3 cellular contexts compared by ENCODE assay signal in the genomic region with DNA sequence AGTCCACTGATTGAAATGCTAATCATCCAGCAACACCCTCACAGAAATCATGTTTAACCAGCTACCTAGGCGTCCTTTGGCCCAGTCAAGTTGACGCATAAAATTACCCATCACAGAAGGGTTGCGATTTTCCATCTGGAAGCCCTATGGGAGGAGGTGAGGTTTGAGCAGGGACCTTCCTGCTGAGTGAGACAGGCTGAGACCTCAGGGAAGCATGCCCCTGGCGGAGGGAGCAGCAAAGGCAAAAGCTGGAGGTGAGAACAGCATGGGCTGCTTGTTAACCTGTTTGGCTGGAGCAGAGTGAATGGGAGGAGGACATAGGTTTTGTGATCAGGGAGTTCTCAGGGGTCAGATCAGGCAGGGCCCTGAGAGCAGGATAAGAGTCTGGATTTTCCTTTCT.
TF ChIP-seq lines count a peak whose summit lies in the region.

No MANE protein-coding gene starts in this region.

TF ChIP-seq in A549, 52 proteins besides CTCF, POLR2A, EP300 and RAD21:
- TF ChIP-seq, protein P1, sequence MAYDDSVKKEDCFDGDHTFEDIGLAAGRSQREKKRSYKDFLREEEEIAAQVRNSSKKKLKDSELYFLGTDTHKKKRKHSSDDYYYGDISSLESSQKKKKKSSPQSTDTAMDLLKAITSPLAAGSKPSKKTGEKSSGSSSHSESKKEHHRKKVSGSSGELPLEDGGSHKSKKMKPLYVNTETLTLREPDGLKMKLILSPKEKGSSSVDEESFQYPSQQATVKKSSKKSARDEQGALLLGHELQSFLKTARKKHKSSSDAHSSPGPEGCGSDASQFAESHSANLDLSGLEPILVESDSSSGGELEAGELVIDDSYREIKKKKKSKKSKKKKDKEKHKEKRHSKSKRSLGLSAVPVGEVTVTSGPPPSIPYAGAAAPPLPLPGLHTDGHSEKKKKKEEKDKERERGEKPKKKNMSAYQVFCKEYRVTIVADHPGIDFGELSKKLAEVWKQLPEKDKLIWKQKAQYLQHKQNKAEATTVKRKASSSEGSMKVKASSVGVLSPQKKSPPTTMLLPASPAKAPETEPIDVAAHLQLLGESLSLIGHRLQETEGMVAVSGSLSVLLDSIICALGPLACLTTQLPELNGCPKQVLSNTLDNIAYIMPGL (CRISPR knock-in tag; IDR thresholded peaks at IDR 0.05; ENCODE audit: borderline replicate concordance) = no peak
- TF ChIP-seq, protein P2, sequence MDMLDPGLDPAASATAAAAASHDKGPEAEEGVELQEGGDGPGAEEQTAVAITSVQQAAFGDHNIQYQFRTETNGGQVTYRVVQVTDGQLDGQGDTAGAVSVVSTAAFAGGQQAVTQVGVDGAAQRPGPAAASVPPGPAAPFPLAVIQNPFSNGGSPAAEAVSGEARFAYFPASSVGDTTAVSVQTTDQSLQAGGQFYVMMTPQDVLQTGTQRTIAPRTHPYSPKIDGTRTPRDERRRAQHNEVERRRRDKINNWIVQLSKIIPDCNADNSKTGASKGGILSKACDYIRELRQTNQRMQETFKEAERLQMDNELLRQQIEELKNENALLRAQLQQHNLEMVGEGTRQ (IDR thresholded peaks at IDR 0.05) = no peak
- no peak for TF ChIP-seq RFX5 (IDR thresholded peaks at IDR 0.05)
- TF ChIP-seq, protein P3, sequence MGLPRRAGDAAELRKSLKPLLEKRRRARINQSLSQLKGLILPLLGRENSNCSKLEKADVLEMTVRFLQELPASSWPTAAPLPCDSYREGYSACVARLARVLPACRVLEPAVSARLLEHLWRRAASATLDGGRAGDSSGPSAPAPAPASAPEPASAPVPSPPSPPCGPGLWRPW (IDR thresholded peaks at IDR 0.05) = no peak
- no peak for TF ChIP-seq MAFK (IDR thresholded peaks at IDR 0.05; ENCODE audit: partially characterized antibody)
- TF ChIP-seq, protein P4, sequence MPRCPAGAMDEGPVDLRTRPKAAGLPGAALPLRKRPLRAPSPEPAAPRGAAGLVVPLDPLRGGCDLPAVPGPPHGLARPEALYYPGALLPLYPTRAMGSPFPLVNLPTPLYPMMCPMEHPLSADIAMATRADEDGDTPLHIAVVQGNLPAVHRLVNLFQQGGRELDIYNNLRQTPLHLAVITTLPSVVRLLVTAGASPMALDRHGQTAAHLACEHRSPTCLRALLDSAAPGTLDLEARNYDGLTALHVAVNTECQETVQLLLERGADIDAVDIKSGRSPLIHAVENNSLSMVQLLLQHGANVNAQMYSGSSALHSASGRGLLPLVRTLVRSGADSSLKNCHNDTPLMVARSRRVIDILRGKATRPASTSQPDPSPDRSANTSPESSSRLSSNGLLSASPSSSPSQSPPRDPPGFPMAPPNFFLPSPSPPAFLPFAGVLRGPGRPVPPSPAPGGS (IDR thresholded peaks at IDR 0.05) = no peak
- no peak for TF ChIP-seq JUNB (IDR thresholded peaks at IDR 0.05)
- no peak for TF ChIP-seq HOXB5 (CRISPR knock-in tag; IDR thresholded peaks at IDR 0.05)
- no peak for TF ChIP-seq NPAS2 (CRISPR knock-in tag; IDR thresholded peaks at IDR 0.05; ENCODE audit: borderline replicate concordance)
- TF ChIP-seq ZFP36 (IDR thresholded peaks at IDR 0.05; ENCODE audit: borderline replicate concordance, partially characterized antibody) = no peak
- TF ChIP-seq CBX2 (IDR thresholded peaks at IDR 0.05; ENCODE audit: borderline replicate concordance, low read depth) = no peak
- TF ChIP-seq, protein P5, sequence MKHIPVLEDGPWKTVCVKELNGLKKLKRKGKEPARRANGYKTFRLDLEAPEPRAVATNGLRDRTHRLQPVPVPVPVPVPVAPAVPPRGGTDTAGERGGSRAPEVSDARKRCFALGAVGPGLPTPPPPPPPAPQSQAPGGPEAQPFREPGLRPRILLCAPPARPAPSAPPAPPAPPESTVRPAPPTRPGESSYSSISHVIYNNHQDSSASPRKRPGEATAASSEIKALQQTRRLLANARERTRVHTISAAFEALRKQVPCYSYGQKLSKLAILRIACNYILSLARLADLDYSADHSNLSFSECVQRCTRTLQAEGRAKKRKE (CRISPR knock-in tag; IDR thresholded peaks at IDR 0.05; ENCODE audit: low read depth) = no peak
TF ChIP-seq in A549: peak in this region for 0.

TF ChIP-seq in GM23338, 12 proteins besides CTCF, POLR2A, EP300 and RAD21 (continues in another document):
- TF ChIP-seq POLR2AphosphoS5 (IDR thresholded peaks at IDR 0.05; ENCODE audit: low read depth) (no peak), EZH2 (IDR thresholded peaks at IDR 0.05; ENCODE audit: low read depth, unreplicated experiment) (no peak), STAT1 (IDR thresholded peaks at IDR 0.05; ENCODE audit: unreplicated experiment) (no peak), NANOG (IDR thresholded peaks at IDR 0.05; ENCODE audit: borderline replicate concordance) (no peak), JUNB (IDR thresholded peaks at IDR 0.05; ENCODE audit: unreplicated experiment) (no peak), ZNF114 (CRISPR knock-in tag; IDR thresholded peaks at IDR 0.05) (no peak), EZH2phosphoT487 (IDR thresholded peaks at IDR 0.05; ENCODE audit: unreplicated experiment) (no peak), CREB1 (CRISPR knock-in tag; IDR thresholded peaks at IDR 0.05; ENCODE audit: low read depth) (no peak)
- TF ChIP-seq, protein P6, sequence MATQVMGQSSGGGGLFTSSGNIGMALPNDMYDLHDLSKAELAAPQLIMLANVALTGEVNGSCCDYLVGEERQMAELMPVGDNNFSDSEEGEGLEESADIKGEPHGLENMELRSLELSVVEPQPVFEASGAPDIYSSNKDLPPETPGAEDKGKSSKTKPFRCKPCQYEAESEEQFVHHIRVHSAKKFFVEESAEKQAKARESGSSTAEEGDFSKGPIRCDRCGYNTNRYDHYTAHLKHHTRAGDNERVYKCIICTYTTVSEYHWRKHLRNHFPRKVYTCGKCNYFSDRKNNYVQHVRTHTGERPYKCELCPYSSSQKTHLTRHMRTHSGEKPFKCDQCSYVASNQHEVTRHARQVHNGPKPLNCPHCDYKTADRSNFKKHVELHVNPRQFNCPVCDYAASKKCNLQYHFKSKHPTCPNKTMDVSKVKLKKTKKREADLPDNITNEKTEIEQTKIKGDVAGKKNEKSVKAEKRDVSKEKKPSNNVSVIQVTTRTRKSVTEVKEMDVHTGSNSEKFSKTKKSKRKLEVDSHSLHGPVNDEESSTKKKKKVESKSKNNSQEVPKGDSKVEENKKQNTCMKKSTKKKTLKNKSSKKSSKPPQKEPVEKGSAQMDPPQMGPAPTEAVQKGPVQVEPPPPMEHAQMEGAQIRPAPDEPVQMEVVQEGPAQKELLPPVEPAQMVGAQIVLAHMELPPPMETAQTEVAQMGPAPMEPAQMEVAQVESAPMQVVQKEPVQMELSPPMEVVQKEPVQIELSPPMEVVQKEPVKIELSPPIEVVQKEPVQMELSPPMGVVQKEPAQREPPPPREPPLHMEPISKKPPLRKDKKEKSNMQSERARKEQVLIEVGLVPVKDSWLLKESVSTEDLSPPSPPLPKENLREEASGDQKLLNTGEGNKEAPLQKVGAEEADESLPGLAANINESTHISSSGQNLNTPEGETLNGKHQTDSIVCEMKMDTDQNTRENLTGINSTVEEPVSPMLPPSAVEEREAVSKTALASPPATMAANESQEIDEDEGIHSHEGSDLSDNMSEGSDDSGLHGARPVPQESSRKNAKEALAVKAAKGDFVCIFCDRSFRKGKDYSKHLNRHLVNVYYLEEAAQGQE (IDR thresholded peaks at IDR 0.05; ENCODE audit: unreplicated experiment) = no peak
- TF ChIP-seq, protein P7, sequence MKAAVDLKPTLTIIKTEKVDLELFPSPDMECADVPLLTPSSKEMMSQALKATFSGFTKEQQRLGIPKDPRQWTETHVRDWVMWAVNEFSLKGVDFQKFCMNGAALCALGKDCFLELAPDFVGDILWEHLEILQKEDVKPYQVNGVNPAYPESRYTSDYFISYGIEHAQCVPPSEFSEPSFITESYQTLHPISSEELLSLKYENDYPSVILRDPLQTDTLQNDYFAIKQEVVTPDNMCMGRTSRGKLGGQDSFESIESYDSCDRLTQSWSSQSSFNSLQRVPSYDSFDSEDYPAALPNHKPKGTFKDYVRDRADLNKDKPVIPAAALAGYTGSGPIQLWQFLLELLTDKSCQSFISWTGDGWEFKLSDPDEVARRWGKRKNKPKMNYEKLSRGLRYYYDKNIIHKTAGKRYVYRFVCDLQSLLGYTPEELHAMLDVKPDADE (IDR thresholded peaks at IDR 0.05) = no peak

TF ChIP-seq in WTC11, 78 proteins besides CTCF, POLR2A, EP300 and RAD21 (continues in another document):
- TF ChIP-seq NFYB (CRISPR knock-in tag; conservative IDR thresholded peaks at IDR 0.05; ENCODE audit: low read depth) (no peak), NR2C2 (CRISPR knock-in tag; IDR thresholded peaks at IDR 0.05) (no peak), JUN (CRISPR knock-in tag; IDR thresholded peaks at IDR 0.05) (no peak), SP1 (CRISPR knock-in tag; conservative IDR thresholded peaks at IDR 0.05) (no peak)
- TF ChIP-seq, protein P8, sequence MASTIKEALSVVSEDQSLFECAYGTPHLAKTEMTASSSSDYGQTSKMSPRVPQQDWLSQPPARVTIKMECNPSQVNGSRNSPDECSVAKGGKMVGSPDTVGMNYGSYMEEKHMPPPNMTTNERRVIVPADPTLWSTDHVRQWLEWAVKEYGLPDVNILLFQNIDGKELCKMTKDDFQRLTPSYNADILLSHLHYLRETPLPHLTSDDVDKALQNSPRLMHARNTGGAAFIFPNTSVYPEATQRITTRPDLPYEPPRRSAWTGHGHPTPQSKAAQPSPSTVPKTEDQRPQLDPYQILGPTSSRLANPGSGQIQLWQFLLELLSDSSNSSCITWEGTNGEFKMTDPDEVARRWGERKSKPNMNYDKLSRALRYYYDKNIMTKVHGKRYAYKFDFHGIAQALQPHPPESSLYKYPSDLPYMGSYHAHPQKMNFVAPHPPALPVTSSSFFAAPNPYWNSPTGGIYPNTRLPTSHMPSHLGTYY (CRISPR knock-in tag; IDR thresholded peaks at IDR 0.05) = no peak
- TF ChIP-seq, protein P9, sequence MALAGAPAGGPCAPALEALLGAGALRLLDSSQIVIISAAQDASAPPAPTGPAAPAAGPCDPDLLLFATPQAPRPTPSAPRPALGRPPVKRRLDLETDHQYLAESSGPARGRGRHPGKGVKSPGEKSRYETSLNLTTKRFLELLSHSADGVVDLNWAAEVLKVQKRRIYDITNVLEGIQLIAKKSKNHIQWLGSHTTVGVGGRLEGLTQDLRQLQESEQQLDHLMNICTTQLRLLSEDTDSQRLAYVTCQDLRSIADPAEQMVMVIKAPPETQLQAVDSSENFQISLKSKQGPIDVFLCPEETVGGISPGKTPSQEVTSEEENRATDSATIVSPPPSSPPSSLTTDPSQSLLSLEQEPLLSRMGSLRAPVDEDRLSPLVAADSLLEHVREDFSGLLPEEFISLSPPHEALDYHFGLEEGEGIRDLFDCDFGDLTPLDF (CRISPR knock-in tag; IDR thresholded peaks at IDR 0.05) = no peak
- TF ChIP-seq, protein P10, sequence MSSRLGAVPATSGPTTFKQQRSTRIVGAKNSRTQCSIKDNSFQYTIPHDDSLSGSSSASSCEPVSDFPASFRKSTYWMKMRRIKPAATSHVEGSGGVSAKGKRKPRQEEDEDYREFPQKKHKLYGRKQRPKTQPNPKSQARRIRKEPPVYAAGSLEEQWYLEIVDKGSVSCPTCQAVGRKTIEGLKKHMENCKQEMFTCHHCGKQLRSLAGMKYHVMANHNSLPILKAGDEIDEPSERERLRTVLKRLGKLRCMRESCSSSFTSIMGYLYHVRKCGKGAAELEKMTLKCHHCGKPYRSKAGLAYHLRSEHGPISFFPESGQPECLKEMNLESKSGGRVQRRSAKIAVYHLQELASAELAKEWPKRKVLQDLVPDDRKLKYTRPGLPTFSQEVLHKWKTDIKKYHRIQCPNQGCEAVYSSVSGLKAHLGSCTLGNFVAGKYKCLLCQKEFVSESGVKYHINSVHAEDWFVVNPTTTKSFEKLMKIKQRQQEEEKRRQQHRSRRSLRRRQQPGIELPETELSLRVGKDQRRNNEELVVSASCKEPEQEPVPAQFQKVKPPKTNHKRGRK (CRISPR knock-in tag; IDR thresholded peaks at IDR 0.05; ENCODE audit: borderline replicate concordance) = no peak
- TF ChIP-seq, protein P11, sequence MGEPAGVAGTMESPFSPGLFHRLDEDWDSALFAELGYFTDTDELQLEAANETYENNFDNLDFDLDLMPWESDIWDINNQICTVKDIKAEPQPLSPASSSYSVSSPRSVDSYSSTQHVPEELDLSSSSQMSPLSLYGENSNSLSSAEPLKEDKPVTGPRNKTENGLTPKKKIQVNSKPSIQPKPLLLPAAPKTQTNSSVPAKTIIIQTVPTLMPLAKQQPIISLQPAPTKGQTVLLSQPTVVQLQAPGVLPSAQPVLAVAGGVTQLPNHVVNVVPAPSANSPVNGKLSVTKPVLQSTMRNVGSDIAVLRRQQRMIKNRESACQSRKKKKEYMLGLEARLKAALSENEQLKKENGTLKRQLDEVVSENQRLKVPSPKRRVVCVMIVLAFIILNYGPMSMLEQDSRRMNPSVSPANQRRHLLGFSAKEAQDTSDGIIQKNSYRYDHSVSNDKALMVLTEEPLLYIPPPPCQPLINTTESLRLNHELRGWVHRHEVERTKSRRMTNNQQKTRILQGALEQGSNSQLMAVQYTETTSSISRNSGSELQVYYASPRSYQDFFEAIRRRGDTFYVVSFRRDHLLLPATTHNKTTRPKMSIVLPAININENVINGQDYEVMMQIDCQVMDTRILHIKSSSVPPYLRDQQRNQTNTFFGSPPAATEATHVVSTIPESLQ (CRISPR knock-in tag; IDR thresholded peaks at IDR 0.05) = no peak
- TF ChIP-seq, protein P12, sequence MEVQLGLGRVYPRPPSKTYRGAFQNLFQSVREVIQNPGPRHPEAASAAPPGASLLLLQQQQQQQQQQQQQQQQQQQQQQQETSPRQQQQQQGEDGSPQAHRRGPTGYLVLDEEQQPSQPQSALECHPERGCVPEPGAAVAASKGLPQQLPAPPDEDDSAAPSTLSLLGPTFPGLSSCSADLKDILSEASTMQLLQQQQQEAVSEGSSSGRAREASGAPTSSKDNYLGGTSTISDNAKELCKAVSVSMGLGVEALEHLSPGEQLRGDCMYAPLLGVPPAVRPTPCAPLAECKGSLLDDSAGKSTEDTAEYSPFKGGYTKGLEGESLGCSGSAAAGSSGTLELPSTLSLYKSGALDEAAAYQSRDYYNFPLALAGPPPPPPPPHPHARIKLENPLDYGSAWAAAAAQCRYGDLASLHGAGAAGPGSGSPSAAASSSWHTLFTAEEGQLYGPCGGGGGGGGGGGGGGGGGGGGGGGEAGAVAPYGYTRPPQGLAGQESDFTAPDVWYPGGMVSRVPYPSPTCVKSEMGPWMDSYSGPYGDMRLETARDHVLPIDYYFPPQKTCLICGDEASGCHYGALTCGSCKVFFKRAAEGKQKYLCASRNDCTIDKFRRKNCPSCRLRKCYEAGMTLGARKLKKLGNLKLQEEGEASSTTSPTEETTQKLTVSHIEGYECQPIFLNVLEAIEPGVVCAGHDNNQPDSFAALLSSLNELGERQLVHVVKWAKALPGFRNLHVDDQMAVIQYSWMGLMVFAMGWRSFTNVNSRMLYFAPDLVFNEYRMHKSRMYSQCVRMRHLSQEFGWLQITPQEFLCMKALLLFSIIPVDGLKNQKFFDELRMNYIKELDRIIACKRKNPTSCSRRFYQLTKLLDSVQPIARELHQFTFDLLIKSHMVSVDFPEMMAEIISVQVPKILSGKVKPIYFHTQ (CRISPR knock-in tag; IDR thresholded peaks at IDR 0.05) = no peak
- TF ChIP-seq, protein P2 (CRISPR knock-in tag; IDR thresholded peaks at IDR 0.05) = no peak
